In genomic region chr11:23540101-23540561, GRCh38 we compare ENCODE assay signal across 8 cellular contexts.
DNase-seq lines count a peak whose midpoint lies in the region; ATAC-seq and TF ChIP-seq lines count a peak whose summit lies in the region.

No MANE protein-coding gene starts in this region.

- no peak for TF ChIP-seq POLR2A in HCT116 (IDR thresholded peaks at IDR 0.05; ENCODE audit: borderline replicate concordance, extremely low read depth, insufficient read depth, insufficient read length)

- H3K4me3 Mint-ChIP-seq in progenitor cell of endocrine pancreas (ENCODE audit: low read depth), result no peak overlapping the region

- no peak overlapping the region for H3K4me2 ChIP-seq in HCT116 (ENCODE audit: low read length)
- H3K4me2 ChIP-seq in Karpas-422 (ENCODE audit: low read depth, low read length, poor library complexity, severe bottlenecking), result no peak overlapping the region

- TF ChIP-seq RAD21 in HCT116 (IDR thresholded peaks at IDR 0.05; ENCODE audit: low read depth), result no peak

- BruUV-seq in HCT116 (replicated peaks; lab: Mats Ljungman, UMichigan), result no TSS peak

- no peak overlapping the region for H3K4me3 ChIP-seq in HCT116 (replicated peaks in 1 of 2; ENCODE audit: low read depth in 1 of 2, low read length in 2 of 2)
- H3K4me3 ChIP-seq in Karpas-422 (ENCODE audit: low read length), result no peak overlapping the region
- H3K4me3 ChIP-seq in SJCRH30, result no peak overlapping the region
- H3K4me3 ChIP-seq in fibroblast of the aortic adventitia (ENCODE audit: low read depth, low read length), result no peak overlapping the region

- H3K9ac ChIP-seq in HCT116 (ENCODE audit: low read length) (no peak overlapping the region), Karpas-422 (ENCODE audit: low read length) (no peak overlapping the region)

- intact Hi-C loops in HCT116 (cut with micrococcal nuclease), result no loop called here

- H3K27ac ChIP-seq in 22Rv1, result no peak overlapping the region
- H3K27ac ChIP-seq in HCT116 (ENCODE audit: low read depth, low read length), result no peak overlapping the region
- H3K27ac ChIP-seq in Karpas-422 (ENCODE audit: low read length), result no peak overlapping the region
- no peak overlapping the region for H3K27ac ChIP-seq in SJCRH30

- H3K4me1 Mint-ChIP-seq in progenitor cell of endocrine pancreas (ENCODE audit: low read depth), result peaks cover 2% of the 10 kb centered on the region

- DNase-seq in HCT116 (ENCODE audit: low read depth, low spot score), result no peak
- peak; percentile 86 for DNase-seq in Karpas-422
- DNase-seq in SJCRH30, result peak; percentile 26 to 73
- peak; percentile 49 for DNase-seq in fibroblast of the aortic adventitia (ENCODE audit: low read depth)
- DNase-seq in progenitor cell of endocrine pancreas (ENCODE audit: low spot score, unreplicated experiment), result peak; percentile 17

- CTCF ChIA-PET in HCT116 (lab: Charles Lee), result no interaction called here

- H2AFZ ChIP-seq in HCT116 (ENCODE audit: low read depth, low read length, poor library complexity, severe bottlenecking) (no peak overlapping the region), Karpas-422 (ENCODE audit: low read length) (peak overlapping the region; percentile 54; the same call in 1 of the 2 replicates)

- peaks cover 18% of the 10 kb centered on the region for H3K9me3 Mint-ChIP-seq in progenitor cell of endocrine pancreas (ENCODE audit: low read depth)

- H3K36me3 ChIP-seq in HCT116 (ENCODE audit: control insufficient read depth in 1 of 2, insufficient read depth in 2 of 2, low read length in 2 of 2) (no peaks in the 10 kb centered on the region), Karpas-422 (ENCODE audit: insufficient read depth, low read length) (no peaks in the 10 kb centered on the region), SJCRH30 (no peaks in the 10 kb centered on the region)

- H3K4me1 ChIP-seq in HCT116 (ENCODE audit: control insufficient read depth in 1 of 2, insufficient read depth in 2 of 2, low read length in 2 of 2), result no peaks in the 10 kb centered on the region
- no peaks in the 10 kb centered on the region for H3K4me1 ChIP-seq in Karpas-422 (ENCODE audit: low read length)
- H3K4me1 ChIP-seq in SJCRH30, result no peaks in the 10 kb centered on the region

- peak; percentile 49; the same call in 1 of the 2 replicates for ATAC-seq in HCT116
- ATAC-seq in HG03571 (IDR thresholded peaks at IDR 0.05; ENCODE audit: unreplicated experiment), result no peak

- POLR2A ChIA-PET in HCT116 (lab: Charles Lee), result no interaction called here

- H3K9me3 ChIP-seq in HCT116 (ENCODE audit: control insufficient read depth in 1 of 2, insufficient read depth in 1 of 2, low read depth in 1 of 2, low read length in 2 of 2), result peaks cover 8 to 12% of the 10 kb centered on the region in 2 experiments; a peak in 2 of 4 replicates
- H3K9me3 ChIP-seq in Karpas-422 (ENCODE audit: low read length), result no peaks in the 10 kb centered on the region
- no peaks in the 10 kb centered on the region for H3K9me3 ChIP-seq in SJCRH30 (replicated peaks)

- peaks cover 3% of the 10 kb centered on the region for H3K36me3 Mint-ChIP-seq in progenitor cell of endocrine pancreas (ENCODE audit: insufficient read depth)

- H3K79me2 ChIP-seq in HCT116 (ENCODE audit: insufficient read depth, low read length), result no peaks in the 10 kb centered on the region
- H3K79me2 ChIP-seq in Karpas-422 (ENCODE audit: low read length), result no peaks in the 10 kb centered on the region

- RAD21 ChIA-PET in HCT116 (lab: Charles Lee; ENCODE audit: low non-redundant PET in 1 of 2, low total read pairs in 2 of 2, uncharacterized antibody in 2 of 2, unreplicated experiment in 2 of 2), result no interaction called here

- no peak overlapping the region for H3K27ac Mint-ChIP-seq in progenitor cell of endocrine pancreas

- no peaks in the 10 kb centered on the region for H3K9me2 ChIP-seq in HCT116 (ENCODE audit: insufficient read depth)
- H3K9me2 ChIP-seq in Karpas-422 (replicated peaks; ENCODE audit: insufficient read depth, low read length), result no peaks in the 10 kb centered on the region

- H3K27me3 Mint-ChIP-seq in progenitor cell of endocrine pancreas, result no peaks in the 10 kb centered on the region

- TF ChIP-seq CTCF in 22Rv1 (IDR thresholded peaks at IDR 0.05) (peak; percentile 89), GM12873 (IDR thresholded peaks at IDR 0.05; ENCODE audit: insufficient read depth, low read depth, low read length, missing control alignments) (peak; percentile 84), HCT116 (IDR thresholded peaks at IDR 0.05 in 2 of 3, conservative IDR thresholded peaks at IDR 0.05 in 1 of 3; ENCODE audit: borderline replicate concordance in 1 of 3, insufficient read depth in 1 of 3, low read depth in 2 of 3, low read length in 2 of 3) (peak in 2 of 3 experiments; percentile 51 to 55; a peak in 4 of 6 replicates), fibroblast of the aortic adventitia (IDR thresholded peaks at IDR 0.05; ENCODE audit: insufficient read depth, low read length) (peak; percentile 82), progenitor cell of endocrine pancreas (IDR thresholded peaks at IDR 0.05; ENCODE audit: unreplicated experiment) (peak; percentile 81)

- H3K27me3 ChIP-seq in HCT116 (ENCODE audit: insufficient read depth, low read length), result no peaks in the 10 kb centered on the region
- H3K27me3 ChIP-seq in Karpas-422 (ENCODE audit: low read length), result no peaks in the 10 kb centered on the region
- H3K27me3 ChIP-seq in SJCRH30, result no peaks in the 10 kb centered on the region

- H4K20me1 ChIP-seq in HCT116 (ENCODE audit: insufficient read depth), result no peaks in the 10 kb centered on the region
- no peaks in the 10 kb centered on the region for H4K20me1 ChIP-seq in Karpas-422 (ENCODE audit: insufficient read depth, low read depth, low read length)

TF ChIP-seq in HCT116, 20 proteins besides CTCF, POLR2A, EP300 and RAD21:
- TF ChIP-seq ZNF274 (IDR thresholded peaks at IDR 0.05; ENCODE audit: low read depth, low read length), result no peak
- no peak for TF ChIP-seq EZH2 (IDR thresholded peaks at IDR 0.05)
- TF ChIP-seq CEBPB (IDR thresholded peaks at IDR 0.05; ENCODE audit: low read depth), result no peak
- TF ChIP-seq MAX (IDR thresholded peaks at IDR 0.05), result no peak
- no peak for TF ChIP-seq EGR1 (IDR thresholded peaks at IDR 0.05; ENCODE audit: low read depth)
- TF ChIP-seq JUND (IDR thresholded peaks at IDR 0.05), result no peak
TF ChIP-seq in HCT116: peak in this region for 0.
